ENCODE assay signal across 12 cellular contexts in the genomic region with DNA sequence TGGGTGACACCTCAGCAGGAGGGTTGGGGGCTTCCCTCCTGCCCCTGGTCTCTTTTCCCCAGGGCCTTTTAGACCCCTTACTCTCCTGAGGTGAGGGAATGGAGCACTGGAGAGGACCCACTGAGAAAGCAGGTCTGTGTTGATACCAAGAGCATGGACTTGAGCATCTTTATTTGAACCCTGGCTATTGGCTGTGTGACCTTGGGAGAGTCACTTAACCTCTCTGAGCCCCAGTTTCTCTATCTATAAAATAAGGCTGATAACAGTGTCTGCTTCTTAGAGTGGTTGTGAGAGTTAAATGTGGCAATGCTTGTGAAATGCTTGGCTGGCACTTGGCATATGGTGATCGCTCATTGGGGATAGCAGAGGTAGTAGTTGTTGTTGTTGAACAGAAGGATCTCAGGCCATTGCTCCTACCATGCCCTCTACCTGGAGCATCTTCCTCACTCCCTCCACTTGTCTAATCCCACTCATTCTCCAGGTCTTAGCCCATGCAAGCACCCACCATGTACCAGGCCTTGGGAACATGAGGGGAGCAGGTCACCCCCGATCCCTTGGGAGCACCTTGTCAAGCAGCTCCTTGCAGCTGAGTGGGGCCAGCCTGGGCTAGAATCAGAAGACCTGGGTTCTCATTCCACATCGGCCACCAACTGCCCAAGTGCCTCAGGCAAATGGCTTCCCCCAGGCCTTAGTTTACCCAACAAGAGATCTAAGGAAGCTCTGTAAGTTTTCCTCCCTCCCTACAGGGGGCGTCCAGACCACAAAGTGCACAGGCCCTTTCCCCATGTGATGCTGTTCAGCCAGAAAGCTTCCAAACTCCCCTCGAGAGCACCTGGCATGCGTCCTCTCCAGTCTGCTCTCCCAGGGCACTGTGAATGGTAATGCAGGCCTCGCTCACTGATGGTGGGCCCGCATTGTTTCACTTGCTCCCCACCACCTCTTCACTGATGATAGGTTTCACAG.
DNase-seq lines count a peak whose midpoint lies in the region; ATAC-seq and TF ChIP-seq lines count a peak whose summit lies in the region.
"Had no signal": no experiment of that assay in that cellular context is flagged by ENCODE, and none has a peak within 500 bp of the region (broad histone marks: within the 10 kb centered on the region; RNA-seq: fewer than 3 reads in every experiment).

No MANE protein-coding gene starts in this region.

- H3K4me3 ChIP-seq in A673 (ENCODE audit: low read depth, low read length, poor library complexity, severe bottlenecking) (no peak overlapping the region), GM12865 (ENCODE audit: low read depth, low read length) (no peak overlapping the region), PC-3 (ENCODE audit: low read length) (no peak overlapping the region), fibroblast of pulmonary artery (replicated peaks; ENCODE audit: low read depth, low read length) (no peak overlapping the region)
- H3K4me3 ChIP-seq in CD8-positive, alpha-beta memory T cell (ENCODE audit: low read length), result no peak overlapping the region
- H3K4me3 ChIP-seq: skin epidermis had no signal

- H3K27me3 Mint-ChIP-seq in CD8-positive, alpha-beta memory T cell, result peaks cover 4 to 10% of the 10 kb centered on the region in 2 donors

- intact Hi-C loops in A673 (cut with micrococcal nuclease; ENCODE audit: unreplicated experiment), result loop anchor here (5.0 kb wide), 1 partner anchor 192 kb away; no protein-coding TSS in a partner anchor
- intact Hi-C loops in PC-3 (cut with micrococcal nuclease), result no loop called here

- BruUV-seq in A673 (replicated peaks; lab: Mats Ljungman, UMichigan) (no TSS peak), PC-3 (replicated peaks; lab: Mats Ljungman, UMichigan) (no TSS peak)

- H3K9ac ChIP-seq in PC-3 (ENCODE audit: low read length), result no peak overlapping the region

- no peaks in the 10 kb centered on the region for H3K9me3 Mint-ChIP-seq in CD8-positive, alpha-beta memory T cell

- no peaks in the 10 kb centered on the region for H3K36me3 ChIP-seq in A673 (ENCODE audit: insufficient read depth, low read length, poor library complexity, severe bottlenecking)
- no peaks in the 10 kb centered on the region for H3K36me3 ChIP-seq in PC-3 (ENCODE audit: low read depth, low read length)
- H3K36me3 ChIP-seq in CD8-positive, alpha-beta memory T cell (ENCODE audit: insufficient read depth, low read length), result no peaks in the 10 kb centered on the region

- H3F3A ChIP-seq in PC-3 (ENCODE audit: low read length, unreplicated experiment), result no peaks in the 10 kb centered on the region

- POLR2A ChIA-PET in A673 (lab: Charles Lee; ENCODE audit: low non-redundant PET) (no interaction called here), PC-3 (lab: Charles Lee; ENCODE audit: unreplicated experiment) (interaction anchor here (0.7 kb wide), 1 partner anchor 32 kb away, joined by 3 read pairs; no protein-coding TSS in a partner anchor)
- POLR2A ChIA-PET in CD8-positive, alpha-beta memory T cell (lab: Charles Lee), result no interaction called here

- no peak overlapping the region for H3K27ac Mint-ChIP-seq in CD8-positive, alpha-beta memory T cell

- H4K20me1 ChIP-seq in PC-3 (ENCODE audit: low read length), result no peaks in the 10 kb centered on the region

- H3K4me1 ChIP-seq in A673 (ENCODE audit: insufficient read depth, low read length, poor library complexity, severe bottlenecking) (peaks cover 7% of the 10 kb centered on the region), PC-3 (ENCODE audit: insufficient read depth, low read length) (no peaks in the 10 kb centered on the region)
- H3K4me1 ChIP-seq in CD8-positive, alpha-beta memory T cell (ENCODE audit: insufficient read depth, low read length), result no peaks in the 10 kb centered on the region

- TF ChIP-seq CTCF in A673 (conservative IDR thresholded peaks at IDR 0.05; ENCODE audit: low read depth, low read length) (peak; percentile 55), GM12865 (IDR thresholded peaks at IDR 0.05; ENCODE audit: insufficient read depth, low read depth, low read length, missing control alignments) (peak; percentile 35), PC-3 (conservative IDR thresholded peaks at IDR 0.05; ENCODE audit: low read depth, low read length) (peak; percentile 54), fibroblast of pulmonary artery (IDR thresholded peaks at IDR 0.05; ENCODE audit: low read length, missing control alignments) (peak; percentile 42)

- no peaks in the 10 kb centered on the region for H3K79me2 ChIP-seq in PC-3 (ENCODE audit: low read length)

- no peaks in the 10 kb centered on the region for H3K4me1 Mint-ChIP-seq in CD8-positive, alpha-beta memory T cell

- H3K4me3 Mint-ChIP-seq in CD8-positive, alpha-beta memory T cell, result no peak overlapping the region

- no peaks in the 10 kb centered on the region for H3K36me3 Mint-ChIP-seq in CD8-positive, alpha-beta memory T cell

- ATAC-seq in PC-3 (no peak), GM21381 (IDR thresholded peaks at IDR 0.05; ENCODE audit: unreplicated experiment) (no peak)

- no peaks in the 10 kb centered on the region for H3K27me3 ChIP-seq in A673 (replicated peaks; ENCODE audit: insufficient read depth, low read depth, low read length, poor library complexity)
- H3K27me3 ChIP-seq in PC-3 (ENCODE audit: low read length), result no peaks in the 10 kb centered on the region
- H3K27me3 ChIP-seq in CD8-positive, alpha-beta memory T cell (ENCODE audit: insufficient read depth, low read length, poor library complexity, severe bottlenecking), result no peaks in the 10 kb centered on the region

- H3K9me2 ChIP-seq in PC-3 (replicated peaks; ENCODE audit: low read length), result no peaks in the 10 kb centered on the region

- no peak overlapping the region for H3K27ac ChIP-seq in A673 (ENCODE audit: low read depth, low read length, poor library complexity, severe bottlenecking)
- no peak overlapping the region for H3K27ac ChIP-seq in PC-3 (ENCODE audit: low read length)
- no peak overlapping the region for H3K27ac ChIP-seq in CD8-positive, alpha-beta memory T cell (ENCODE audit: low read depth, low read length)
- H3K27ac ChIP-seq: skin epidermis had no signal

- H3K4me2 ChIP-seq in PC-3 (ENCODE audit: low read length), result no peak overlapping the region

- peak; percentile 30 for DNase-seq in A673 (ENCODE audit: low spot score)
- peak; percentile 31 for DNase-seq in GM12865 (ENCODE audit: low read depth)
- DNase-seq in PC-3, result peak; percentile 12
- DNase-seq in fibroblast of pulmonary artery (ENCODE audit: low read depth), result peak; percentile 31
- DNase-seq in CD1c-positive myeloid dendritic cell (ENCODE audit: extremely low spot score), result no peak
- DNase-seq in CD8-positive, alpha-beta memory T cell, result no peak
- DNase-seq in ureter (ENCODE audit: low spot score), result no peak
- DNase-seq: aorta, GOT3, NCI-H187 had no signal

- H2AFZ ChIP-seq in PC-3 (ENCODE audit: low read length), result no peak overlapping the region

- CTCF ChIA-PET in A673 (lab: Charles Lee), result no interaction called here
- CTCF ChIA-PET in PC-3 (lab: Charles Lee), result no interaction called here
- CTCF ChIA-PET in CD8-positive, alpha-beta memory T cell (lab: Charles Lee), result interaction anchor here (0.5 kb wide), 1 partner anchor 192 kb away, joined by 3 read pairs; no protein-coding TSS in a partner anchor

- H3K9me3 ChIP-seq in A673 (ENCODE audit: low read depth, low read length, poor library complexity, severe bottlenecking) (no peaks in the 10 kb centered on the region), PC-3 (ENCODE audit: low read length) (no peaks in the 10 kb centered on the region)
- no peaks in the 10 kb centered on the region for H3K9me3 ChIP-seq in CD8-positive, alpha-beta memory T cell (ENCODE audit: low read length)

Comparison
In these comparisons a context has a peak if more than half of its experiments do, and no peak if none do; other contexts are left out.
1. DNase-seq: peak in A673 (single experiment), GM12865 (single experiment), PC-3 (single experiment) and fibroblast of pulmonary artery (single experiment); none in CD1c-positive myeloid dendritic cell (single experiment), CD8-positive, alpha-beta memory T cell (0 of 5) and ureter (single experiment).
2. Peak in every context shown above with its lines, with median percentiles within 50 percentile points of each other: CTCF ChIP-seq.